In the genomic region with DNA sequence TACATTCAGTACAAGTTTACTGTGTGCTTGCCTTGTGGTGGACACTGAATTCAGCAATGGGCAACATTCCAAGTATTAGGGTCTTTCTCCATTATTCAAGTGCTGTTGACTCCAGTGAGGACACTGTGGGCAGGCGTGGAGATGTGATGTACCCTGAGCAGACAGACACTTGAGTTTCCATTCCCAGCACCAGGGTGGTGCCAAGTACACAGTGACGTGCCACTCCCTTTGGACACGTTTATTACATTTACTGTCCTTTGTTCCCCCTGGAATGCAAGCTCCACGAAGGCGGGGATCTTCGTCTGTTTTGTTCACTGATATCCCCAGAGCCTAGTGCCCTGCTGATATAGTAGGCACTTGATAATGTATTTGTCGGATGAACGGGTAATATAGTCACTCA, we compare ENCODE assay signal across 15 cellular contexts.
"Had no signal": no experiment of that assay in that cellular context is flagged by ENCODE, and none has a peak within 500 bp of the region (broad histone marks: within the 10 kb centered on the region; RNA-seq: fewer than 3 reads in every experiment).

No MANE protein-coding gene starts in this region.

- H3K27me3 ChIP-seq: adrenal gland, left lung, right lobe of liver, spleen, testis had no signal

- H3K4me3 ChIP-seq: adrenal gland, left lung, right lobe of liver, spleen had no signal

- H3K27ac ChIP-seq: adrenal gland, left lung, right lobe of liver, spleen, testis, WERI-Rb-1 had no signal

- H3K27me3 Mint-ChIP-seq: activated CD4-positive, alpha-beta memory T cell treated with anti-CD3 and anti-CD28 coated beads, Interleukin-2, amount 10 ng/mL, durations not matched to agents 7 days and 5 days; activated naive CD4-positive, alpha-beta T cell treated with anti-CD3 and anti-CD28 coated beads, Interleukin-2, amount 50 U/mL, for 24 hours; activated T-cell treated with anti-CD3 and anti-CD28 coated beads, Interleukin-2, amount 50 U/mL, for 24 hours; stimulated activated naive CD8-positive, alpha-beta T cell treated with anti-CD3 and anti-CD28 coated beads, Interleukin-15, amount 100 ng/mL, for 72 hours had no signal

- H3K27ac Mint-ChIP-seq: activated CD4-positive, alpha-beta memory T cell treated with anti-CD3 and anti-CD28 coated beads, Interleukin-2, amount 10 ng/mL, durations not matched to agents 7 days and 5 days; activated naive CD4-positive, alpha-beta T cell treated with anti-CD3 and anti-CD28 coated beads, Interleukin-2, amount 50 U/mL, for 24 hours; activated T-cell treated with anti-CD3 and anti-CD28 coated beads, Interleukin-2, amount 50 U/mL, for 24 hours; nephron progenitor cell; stimulated activated naive CD8-positive, alpha-beta T cell treated with anti-CD3 and anti-CD28 coated beads, Interleukin-15, amount 100 ng/mL, for 72 hours; T-helper 1 cell treated with Interleukin-12 subunit alpha and Interleukin-12 subunit beta and Interleukin-4 antibody, amounts not matched to agents 30 μg/mL and 1 μg/mL, for 36 hours had no signal

- H3K9me3 Mint-ChIP-seq: activated CD4-positive, alpha-beta memory T cell treated with anti-CD3 and anti-CD28 coated beads, Interleukin-2, amount 10 ng/mL, durations not matched to agents 7 days and 5 days; activated naive CD4-positive, alpha-beta T cell treated with anti-CD3 and anti-CD28 coated beads, Interleukin-2, amount 50 U/mL, for 24 hours; activated T-cell treated with anti-CD3 and anti-CD28 coated beads, Interleukin-2, amount 50 U/mL, for 24 hours; nephron progenitor cell; stimulated activated naive CD8-positive, alpha-beta T cell treated with anti-CD3 and anti-CD28 coated beads, Interleukin-15, amount 100 ng/mL, for 72 hours; T-helper 1 cell treated with Interleukin-12 subunit alpha and Interleukin-12 subunit beta and Interleukin-4 antibody, amounts not matched to agents 30 μg/mL and 1 μg/mL, for 36 hours had no signal

- DNase-seq: activated CD4-positive, alpha-beta memory T cell treated with anti-CD3 and anti-CD28 coated beads, Interleukin-2, amount 10 ng/mL, durations not matched to agents 7 days and 5 days; activated effector memory CD4-positive, alpha-beta T cell treated with Interleukin-2 at 50 U/mL for 16 hours; activated T-cell treated with anti-CD3 and anti-CD28 coated beads, Interleukin-2, amount 50 U/mL, for 24 hours; adrenal gland; hippocampal formation; left lung; occipital lobe; right lobe of liver; spleen; stimulated activated naive CD8-positive, alpha-beta T cell treated with anti-CD3 and anti-CD28 coated beads, Interleukin-15, amount 100 ng/mL, for 72 hours had no signal

- H3K9me3 ChIP-seq: adrenal gland, left lung, right lobe of liver, spleen, testis had no signal

- H3K4me1 ChIP-seq: adrenal gland, left lung, right lobe of liver, testis had no signal

- H3K36me3 ChIP-seq: adrenal gland, left lung, right lobe of liver, spleen, WERI-Rb-1 had no signal

- H3K4me3 Mint-ChIP-seq: activated CD4-positive, alpha-beta memory T cell treated with anti-CD3 and anti-CD28 coated beads, Interleukin-2, amount 10 ng/mL, durations not matched to agents 7 days and 5 days; activated naive CD4-positive, alpha-beta T cell treated with anti-CD3 and anti-CD28 coated beads, Interleukin-2, amount 50 U/mL, for 24 hours; activated T-cell treated with anti-CD3 and anti-CD28 coated beads, Interleukin-2, amount 50 U/mL, for 24 hours; nephron progenitor cell; stimulated activated naive CD8-positive, alpha-beta T cell treated with anti-CD3 and anti-CD28 coated beads, Interleukin-15, amount 100 ng/mL, for 72 hours; T-helper 1 cell treated with Interleukin-12 subunit alpha and Interleukin-12 subunit beta and Interleukin-4 antibody, amounts not matched to agents 30 μg/mL and 1 μg/mL, for 36 hours had no signal

- H3K4me1 Mint-ChIP-seq: activated CD4-positive, alpha-beta memory T cell treated with anti-CD3 and anti-CD28 coated beads, Interleukin-2, amount 10 ng/mL, durations not matched to agents 7 days and 5 days; activated naive CD4-positive, alpha-beta T cell treated with anti-CD3 and anti-CD28 coated beads, Interleukin-2, amount 50 U/mL, for 24 hours; stimulated activated naive CD8-positive, alpha-beta T cell treated with anti-CD3 and anti-CD28 coated beads, Interleukin-15, amount 100 ng/mL, for 72 hours had no signal
